ENCODE assay signal across 11 cellular contexts in the genomic region with DNA sequence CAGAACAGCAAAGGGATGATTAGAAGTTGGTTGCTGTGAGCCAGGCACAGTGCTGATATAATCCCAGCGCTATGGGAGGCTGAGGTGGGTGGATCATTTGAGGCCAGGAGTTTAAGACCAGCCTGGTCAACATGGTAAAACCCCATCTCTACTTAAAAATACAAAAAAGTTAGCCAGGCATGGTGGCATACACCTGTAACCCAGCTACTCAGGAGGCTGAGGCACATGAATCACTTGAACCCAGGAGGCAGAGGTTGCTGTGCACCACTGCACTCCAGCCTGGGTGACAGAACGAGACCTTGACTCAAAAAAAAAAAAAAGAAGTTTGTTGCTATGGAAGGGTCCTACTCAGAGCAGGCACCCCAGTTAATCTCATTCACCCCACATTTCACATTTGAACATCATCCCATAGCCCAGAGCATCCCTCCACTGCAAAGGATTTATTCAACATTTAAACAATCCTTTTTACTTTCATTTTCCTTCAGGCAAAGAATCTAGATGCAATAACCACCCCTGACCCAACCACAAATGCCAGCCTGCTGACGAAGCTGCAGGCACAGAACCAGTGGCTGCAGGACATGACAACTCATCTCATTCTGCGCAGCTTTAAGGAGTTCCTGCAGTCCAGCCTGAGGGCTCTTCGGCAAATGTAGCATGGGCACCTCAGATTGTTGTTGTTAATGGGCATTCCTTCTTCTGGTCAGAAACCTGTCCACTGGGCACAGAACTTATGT. TPM values are rescaled to one million over a fixed set of nuclear protein-coding genes. Genes with fewer than 3 reads are reported as not detected.
A peak's percentile ranks its signal among the peaks of the same experiment; 100 is the strongest.
DNase-seq lines count a peak whose midpoint lies in the region; ATAC-seq and TF ChIP-seq lines count a peak whose summit lies in the region.
"Had no signal": no experiment of that assay in that cellular context is flagged by ENCODE, and none has a peak within 500 bp of the region (broad histone marks: within the 10 kb centered on the region; RNA-seq: fewer than 3 reads in every experiment).

No MANE protein-coding gene starts in this region.

- H3K9me3 Mint-ChIP-seq in activated naive CD4-positive, alpha-beta T cell treated with anti-CD3 and anti-CD28 coated beads, Interleukin-2, amount 10 ng/mL, durations not matched to agents 7 days and 5 days = no peaks in the 10 kb centered on the region

- H3K36me3 ChIP-seq in thoracic aorta = no peaks in the 10 kb centered on the region

- H3K4me1 Mint-ChIP-seq in activated naive CD4-positive, alpha-beta T cell treated with anti-CD3 and anti-CD28 coated beads, Interleukin-2, amount 10 ng/mL, durations not matched to agents 7 days and 5 days = peaks cover 35% of the 10 kb centered on the region

- peak overlapping the region; percentile 1 for H3K4me3 Mint-ChIP-seq in activated naive CD4-positive, alpha-beta T cell treated with anti-CD3 and anti-CD28 coated beads, Interleukin-2, amount 10 ng/mL, durations not matched to agents 7 days and 5 days

- TF ChIP-seq CTCF in RWPE1 (conservative IDR thresholded peaks at IDR 0.05; ENCODE audit: low read depth) = no peak
- no peak for TF ChIP-seq CTCF in thoracic aorta (IDR thresholded peaks at IDR 0.05)

- H3K4me3 ChIP-seq in thoracic aorta = peak overlapping the region; percentile 58

- no peak overlapping the region for H3K27ac Mint-ChIP-seq in activated naive CD4-positive, alpha-beta T cell treated with anti-CD3 and anti-CD28 coated beads, Interleukin-2, amount 10 ng/mL, durations not matched to agents 7 days and 5 days
- H3K27ac Mint-ChIP-seq: CD14-positive monocyte had no signal

- peaks cover 14% of the 10 kb centered on the region for H3K36me3 Mint-ChIP-seq in activated naive CD4-positive, alpha-beta T cell treated with anti-CD3 and anti-CD28 coated beads, Interleukin-2, amount 10 ng/mL, durations not matched to agents 7 days and 5 days
- H3K36me3 Mint-ChIP-seq: CD14-positive monocyte had no signal

- H3K27ac ChIP-seq in RWPE1 = peak overlapping the region; percentile 71
- H3K27ac ChIP-seq in epithelial cell of prostate = peak overlapping the region; percentile 22
- no peak overlapping the region for H3K27ac ChIP-seq in thoracic aorta

- DNase-seq in activated naive CD4-positive, alpha-beta T cell treated with anti-CD3 and anti-CD28 coated beads, Interleukin-2, amount 10 ng/mL, durations not matched to agents 7 days and 5 days = peak; percentile 34
- DNase-seq in activated naive CD4-positive, alpha-beta T cell (lab: John Stamatoyannopoulos, UW) = no peak
- peak; percentile 87 for DNase-seq in RWPE1 (ENCODE audit: low spot score)
- peak; percentile 74 for DNase-seq in epithelial cell of prostate (ENCODE audit: low read depth, low spot score)
- DNase-seq in thoracic aorta (ENCODE audit: low spot score) = no peak
- DNase-seq in activated CD8-positive, alpha-beta memory T cell treated with anti-CD3 and anti-CD28 coated beads, Interleukin-2, amount 50 U/mL, for 4 hours = no peak
- no peak for DNase-seq in activated CD4-positive, alpha-beta T cell treated with anti-CD3 and anti-CD28 coated beads, Interleukin-2, amount 50 U/mL, for 4 hours
- DNase-seq: activated gamma-delta T cell treated with Interleukin-2 at 50 U/mL for 16 hours, head of caudate nucleus had no signal

- no peaks in the 10 kb centered on the region for H3K9me3 ChIP-seq in thoracic aorta

- POLR2A ChIA-PET in RWPE1 (lab: Yijun Ruan, JAX; ENCODE audit: low non-redundant PET) = no interaction called here

- H3K27me3 Mint-ChIP-seq in activated naive CD4-positive, alpha-beta T cell treated with anti-CD3 and anti-CD28 coated beads, Interleukin-2, amount 10 ng/mL, durations not matched to agents 7 days and 5 days = peaks cover 56% of the 10 kb centered on the region

- ATAC-seq in thoracic aorta (ENCODE audit: insufficient number of reproducible peaks, low FRiP score, low read depth) (no peak), GM21619 (IDR thresholded peaks at IDR 0.05; ENCODE audit: unreplicated experiment) (no peak)

- peaks cover 12 to 26% of the 10 kb centered on the region in 2 donors for H3K4me1 ChIP-seq in thoracic aorta (ENCODE audit: control insufficient read depth in 1 of 2, low read depth in 2 of 2)

- CTCF ChIA-PET in activated naive CD4-positive, alpha-beta T cell treated with anti-CD3 and anti-CD28 coated beads, Interleukin-2, amount 10 ng/mL, durations not matched to agents 7 days and 5 days (lab: Charles Lee) = interaction anchor here (0.6 to 14.7 kb wide), 4 partner anchors 173 to 536 kb away, joined by 3 to 443 read pairs (median 4); no protein-coding TSS in a partner anchor
- CTCF ChIA-PET in RWPE1 (lab: Yijun Ruan, JAX) = interaction anchor here (0.6 to 3.0 kb wide), 2 partner anchors 44 to 171 kb away, joined by 3 to 29 read pairs; no protein-coding TSS in a partner anchor

- H3K27me3 ChIP-seq in thoracic aorta (replicated peaks; ENCODE audit: insufficient read depth) = no peaks in the 10 kb centered on the region

RNA-seq across cellular contexts. Expression of a gene that starts 4.1 kb away (rescaled TPM):
- 100 to 1,000 TPM in 1 of 2 donors, 10 to 100 TPM in 1; 15.7 to 151 TPM for total RNA-seq in thoracic aorta

Comparison
In these comparisons a context has a peak if more than half of its experiments do, and no peak if none do; other contexts are left out.
1. DNase-seq: peak in activated naive CD4-positive, alpha-beta T cell treated with anti-CD3 and anti-CD28 coated beads, Interleukin-2, amount 10 ng/mL, durations not matched to agents 7 days and 5 days (single experiment), RWPE1 (single experiment) and epithelial cell of prostate (single experiment); none in activated naive CD4-positive, alpha-beta T cell (0 of 4), thoracic aorta (single experiment), activated CD8-positive, alpha-beta memory T cell treated with anti-CD3 and anti-CD28 coated beads, Interleukin-2, amount 50 U/mL, for 4 hours (single experiment) and activated CD4-positive, alpha-beta T cell treated with anti-CD3 and anti-CD28 coated beads, Interleukin-2, amount 50 U/mL, for 4 hours (0 of 2).
2. H3K27ac ChIP-seq: peak in RWPE1 (single experiment) and epithelial cell of prostate (single experiment); none in thoracic aorta (0 of 2).